Comparison of ENCODE assay signal across 10 cellular contexts in genomic region chr15:70348581-70349344, GRCh38.
DNase-seq lines count a peak whose midpoint lies in the region; ATAC-seq, FAIRE-seq and TF ChIP-seq lines count a peak whose summit lies in the region.
"Had no signal": no experiment of that assay in that cellular context is flagged by ENCODE, and none has a peak within 500 bp of the region (broad histone marks: within the 10 kb centered on the region; RNA-seq: fewer than 3 reads in every experiment).

No MANE protein-coding gene starts in this region.

- peaks cover 8% of the 10 kb centered on the region for H3K4me1 Mint-ChIP-seq in T-helper 17 cell

- no peaks in the 10 kb centered on the region for H3K36me3 Mint-ChIP-seq in T-helper 17 cell (ENCODE audit: low read depth)

- peak; percentile 30 for DNase-seq in KG1 (lab: John Stamatoyannopoulos, UW)
- DNase-seq in heart right ventricle = no peak
- no peak for DNase-seq in T-helper 17 cell
- DNase-seq in GM19239 (ENCODE audit: insufficient read length, low spot score) = no peak
- no peak for DNase-seq in activated CD4-positive, CD25-positive, alpha-beta regulatory T cell (lab: John Stamatoyannopoulos, UW)

- no peak for FAIRE-seq in GM19239 (lab: Jason Lieb, UNC)
- FAIRE-seq: H1 had no signal

- H3K27ac ChIP-seq in heart right ventricle (peak overlapping the region in 1 of 10 donors; percentile 55), skin epidermis (peak overlapping the region in 11 of 21 experiments; percentile 17 to 72 (median 47))
- H3K27ac ChIP-seq: VCaP had no signal

- H3K4me3 Mint-ChIP-seq in T-helper 17 cell = no peak overlapping the region

- peaks cover 34% of the 10 kb centered on the region for H3K27me3 Mint-ChIP-seq in T-helper 17 cell

- H3K4me3 ChIP-seq in heart right ventricle = no peak overlapping the region
- H3K4me3 ChIP-seq in skin epidermis = no peak overlapping the region

- WGBS in heart right ventricle, 2 donors = 55 to 65% methylated on average over 17 of the region's 17 CpGs

- no peak overlapping the region for H3K27ac Mint-ChIP-seq in T-helper 17 cell

- H3K27me3 ChIP-seq in heart right ventricle = peaks cover 0 to 27% (median 3%) of the 10 kb centered on the region in 7 donors

- no peak for TF ChIP-seq CTCF in heart right ventricle (IDR thresholded peaks at IDR 0.05)

- intact Hi-C loops in heart right ventricle (cut with DNase I) = no loop called here

- no peaks in the 10 kb centered on the region for H3K9me3 ChIP-seq in heart right ventricle
- H3K9me3 ChIP-seq in T-helper 17 cell (ENCODE audit: control insufficient read depth, low read length, poor library complexity, severe bottlenecking) = no peaks in the 10 kb centered on the region

- ATAC-seq in heart right ventricle (peak in 7 of 8 donors; percentile 48 to 78 (median 58)), T-helper 17 cell (no peak), HG02798 (IDR thresholded peaks at IDR 0.05; ENCODE audit: poor library complexity, unreplicated experiment) (no peak)

- no peaks in the 10 kb centered on the region for H3K36me3 ChIP-seq in heart right ventricle

- peaks cover 0 to 20% (median 5%) of the 10 kb centered on the region in 9 donors for H3K4me1 ChIP-seq in heart right ventricle

TF ChIP-seq in PFSK-1, 5 proteins besides CTCF, POLR2A, EP300 and RAD21:
- TF ChIP-seq SIN3A (IDR thresholded peaks at IDR 0.05; ENCODE audit: borderline replicate concordance, insufficient read depth, low read length) = no peak
- no peak for TF ChIP-seq TAF1 (IDR thresholded peaks at IDR 0.05; ENCODE audit: borderline replicate concordance, insufficient read depth, low read length)
- TF ChIP-seq FOXP2 (optimal IDR thresholded peaks at IDR 0.05; ENCODE audit: borderline replicate concordance, extremely low read depth, extremely low read length, insufficient read depth) = peak; percentile 37

Comparison
In these comparisons a context has a peak if more than half of its experiments do, and no peak if none do; other contexts are left out.
1. ATAC-seq: peak in heart right ventricle (7 of 8); none in T-helper 17 cell (single experiment) and HG02798 (single experiment).